23 cellular contexts compared by ENCODE assay signal in genomic region chr22:29330291-29330690, GRCh38. TPM values are rescaled to one million over a fixed set of nuclear protein-coding genes. Genes with fewer than 3 reads are reported as not detected.
DNase-seq lines count a peak whose midpoint lies in the region; ATAC-seq and TF ChIP-seq lines count a peak whose summit lies in the region.
"Had no signal": no experiment of that assay in that cellular context is flagged by ENCODE, and none has a peak within 500 bp of the region (broad histone marks: within the 10 kb centered on the region; RNA-seq: fewer than 3 reads in every experiment).

No MANE protein-coding gene starts in this region.

- no peak overlapping the region for H3K4me3 ChIP-seq in BLaER1 treated with 17β-estradiol and CSF1 and Interleukin-3, amounts not matched to agents 10 nM and 100 nM
- no peak overlapping the region for H3K4me3 ChIP-seq in osteoblast (ENCODE audit: insufficient read depth, low read length)
- H3K4me3 ChIP-seq: GM12878, GM23338 had no signal

- POLR2A ChIA-PET in RWPE1 (lab: Yijun Ruan, JAX; ENCODE audit: low non-redundant PET): no interaction called here

- TF ChIP-seq CTCF in RWPE1 (conservative IDR thresholded peaks at IDR 0.05; ENCODE audit: low read depth): no peak
- no peak for TF ChIP-seq CTCF in osteoblast (IDR thresholded peaks at IDR 0.05; ENCODE audit: extremely low read depth, low read depth, low read length)

- ATAC-seq in GM21367 (IDR thresholded peaks at IDR 0.05; ENCODE audit: unreplicated experiment) (no peak), HG02852 (IDR thresholded peaks at IDR 0.05; ENCODE audit: unreplicated experiment) (no peak)
- ATAC-seq: GM12878, SK-N-SH treated with all-trans-retinoic acid at 6 μM for 48 hours had no signal

- peak overlapping the region in 4 of 11 experiments; percentile 24 to 74 (median 44); a peak in 4 of 22 replicates for H3K9ac ChIP-seq in BLaER1 treated with 17β-estradiol and CSF1 and Interleukin-3, amounts not matched to agents 10 nM and 100 nM

- no peaks in the 10 kb centered on the region for H3K27me3 ChIP-seq in BLaER1 treated with 17β-estradiol and CSF1 and Interleukin-3, amounts not matched to agents 10 nM and 100 nM
- H3K27me3 ChIP-seq in layer of hippocampus (ENCODE audit: control insufficient read depth, insufficient read depth, low read length) (no peaks in the 10 kb centered on the region), osteoblast (ENCODE audit: insufficient read depth, low read length) (no peaks in the 10 kb centered on the region)

- H3K4me2 ChIP-seq in BLaER1 treated with 17β-estradiol and CSF1 and Interleukin-3, amounts not matched to agents 10 nM and 100 nM: peak overlapping the region; percentile 59 to 98 (median 87)
- H3K4me2 ChIP-seq in osteoblast (ENCODE audit: insufficient read depth, low read length): no peak overlapping the region
- H3K4me2 ChIP-seq: GM23338 had no signal

- H3K4me1 ChIP-seq in BLaER1 treated with 17β-estradiol and CSF1 and Interleukin-3, amounts not matched to agents 10 nM and 100 nM: peaks cover 53 to 92% (median 85%) of the 10 kb centered on the region in 10 experiments
- H3K4me1 ChIP-seq in osteoblast (ENCODE audit: insufficient read depth, low read length): no peaks in the 10 kb centered on the region
- H3K4me1 ChIP-seq: Caco-2 had no signal

- peaks cover 13 to 100% (median 36%) of the 10 kb centered on the region in 11 experiments; a peak in 18 of 22 replicates for H4K20me1 ChIP-seq in BLaER1 treated with 17β-estradiol and CSF1 and Interleukin-3, amounts not matched to agents 10 nM and 100 nM
- peaks cover 3% of the 10 kb centered on the region for H4K20me1 ChIP-seq in osteoblast (ENCODE audit: insufficient read depth, low read length)

- H2AFZ ChIP-seq in osteoblast (ENCODE audit: low read length): no peak overlapping the region
- H2AFZ ChIP-seq: GM23338 had no signal

- H3K36me3 ChIP-seq in BLaER1 treated with 17β-estradiol and CSF1 and Interleukin-3, amounts not matched to agents 10 nM and 100 nM: peaks cover 19 to 97% (median 54%) of the 10 kb centered on the region in 11 experiments; a peak in 21 of 22 replicates
- H3K36me3 ChIP-seq in osteoblast (ENCODE audit: insufficient read depth, low read length): peaks cover 13% of the 10 kb centered on the region

- no peak for DNase-seq in RWPE1 (ENCODE audit: low spot score)
- peak; percentile 78 for DNase-seq in osteoblast (ENCODE audit: insufficient read length, low spot score, missing footprints)
- no peak for DNase-seq in NCI-H1105 treated with DMSO at 0.1 percent for 48 hours (lab: John Stamatoyannopoulos, UW)
- no peak for DNase-seq in NCI-H510A treated with DMSO at 0.1 percent for 48 hours (lab: John Stamatoyannopoulos, UW)
- DNase-seq: Caco-2; CD4-positive, alpha-beta T cell; GF-D8; KG1; NCI-H2171; NCI-H446 treated with DMSO at 0.1 percent for 48 hours; NCI-H748 treated with DMSO at 0.1 percent for 48 hours; NK-92 treated with Interleukin-12 subunit alpha and Interleukin-12 subunit beta, amount 100 ng/mL, for 24 hours; OCI-M1; SIG-M5 had no signal

- no peaks in the 10 kb centered on the region for H3K79me2 ChIP-seq in osteoblast (ENCODE audit: insufficient read depth, low read length)

- peak overlapping the region in 3 of 11 experiments; percentile 25 to 79 (median 71); a peak in 4 of 22 replicates for H3K27ac ChIP-seq in BLaER1 treated with 17β-estradiol and CSF1 and Interleukin-3, amounts not matched to agents 10 nM and 100 nM
- H3K27ac ChIP-seq in RWPE1: peak overlapping the region; percentile 15
- H3K27ac ChIP-seq in layer of hippocampus (ENCODE audit: low read depth, low read length): peak overlapping the region; percentile 18
- no peak overlapping the region for H3K27ac ChIP-seq in osteoblast (ENCODE audit: low read depth, low read length)

- no peaks in the 10 kb centered on the region for H3K9me3 ChIP-seq in BLaER1 treated with 17β-estradiol and CSF1 and Interleukin-3, amounts not matched to agents 10 nM and 100 nM (replicated peaks in 1 of 11)
- no peaks in the 10 kb centered on the region for H3K9me3 ChIP-seq in osteoblast (ENCODE audit: low read depth, low read length)
- H3K9me3 ChIP-seq: Caco-2 had no signal

- CTCF ChIA-PET in RWPE1 (lab: Yijun Ruan, JAX): no interaction called here

RNA-seq across cellular contexts. Expression of gene RASL10A, which starts 14.8 kb away (rescaled TPM):
- not detected in 2 replicates for total RNA-seq in osteoblast
- total RNA-seq: A172 had no signal

RNA-seq across cellular contexts. Expression of gene GAS2L1, which starts 23.8 kb away (rescaled TPM):
- total RNA-seq in osteoblast: 11.6 and 13.0 TPM in 2 replicates
- total RNA-seq: B cell had no signal

RNA-seq across cellular contexts. Expression of gene AP1B1, which starts 58.1 kb away (rescaled TPM):
- 35.4 and 37.3 TPM in 2 replicates for total RNA-seq in osteoblast
